In the genomic region with DNA sequence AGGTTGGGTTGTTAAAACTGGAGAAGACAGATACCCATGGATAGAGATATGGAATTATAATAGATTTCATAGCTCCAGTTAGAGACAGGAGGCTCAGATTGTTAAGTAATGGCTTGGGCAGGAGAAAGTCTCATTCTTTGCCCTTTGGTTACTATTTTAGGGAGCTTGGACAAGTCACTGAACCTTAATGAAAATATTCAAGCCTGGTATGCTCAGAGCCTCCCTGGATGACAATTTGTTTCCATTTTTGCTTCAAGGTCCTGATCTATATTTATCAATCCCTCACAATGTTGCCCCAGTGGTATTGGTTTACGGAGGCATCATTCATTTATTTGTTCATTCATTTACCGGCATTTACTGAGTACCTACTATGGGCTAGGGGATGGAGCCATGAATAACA, we compare ENCODE assay signal across 26 cellular contexts. TPM values are rescaled to one million over a fixed set of nuclear protein-coding genes. Genes with fewer than 3 reads are reported as not detected.
DNase-seq lines count a peak whose midpoint lies in the region; ATAC-seq and TF ChIP-seq lines count a peak whose summit lies in the region.
"Had no signal": no experiment of that assay in that cellular context is flagged by ENCODE, and none has a peak within 500 bp of the region (broad histone marks: within the 10 kb centered on the region; RNA-seq: fewer than 3 reads in every experiment).

No MANE protein-coding gene starts in this region.

- H3K9me2 ChIP-seq in SK-N-SH, result no peaks in the 10 kb centered on the region

- POLR2A ChIA-PET in CD8-positive, alpha-beta memory T cell (lab: Charles Lee), result no interaction called here
- POLR2A ChIA-PET in SK-N-SH (lab: Yijun Ruan, JAX), result no interaction called here

- no peak overlapping the region for H3K4me3 ChIP-seq in CD8-positive, alpha-beta memory T cell (ENCODE audit: low read length)
- H3K4me3 ChIP-seq in SK-N-SH (ENCODE audit: low read depth in 2 of 2, low read length in 1 of 2), result no peak overlapping the region
- H3K4me3 ChIP-seq: HAP-1, SJSA1, smooth muscle cell, tibial nerve had no signal

- peaks cover 87% of the 10 kb centered on the region for H3K4me1 Mint-ChIP-seq in activated naive CD8-positive, alpha-beta T cell (ENCODE audit: low read depth)
- H3K4me1 Mint-ChIP-seq in activated naive CD8-positive, alpha-beta T cell treated with anti-CD3 and anti-CD28 coated beads for 36 hours, result peaks cover 62% of the 10 kb centered on the region
- peaks cover 87 to 99% (median 98%) of the 10 kb centered on the region in 3 donors for H3K4me1 Mint-ChIP-seq in CD8-positive, alpha-beta memory T cell
- H3K4me1 Mint-ChIP-seq in immature natural killer cell, result peaks cover 0 to 97% of the 10 kb centered on the region in 2 donors
- H3K4me1 Mint-ChIP-seq in stimulated activated effector memory CD8-positive, alpha-beta T cell treated with anti-CD3 and anti-CD28 coated beads, Interleukin-12 subunit alpha, Interleukin-12 subunit beta, amount 100 ng/mL, for 72 hours, result peaks cover 86% of the 10 kb centered on the region
- no peaks in the 10 kb centered on the region for H3K4me1 Mint-ChIP-seq in Calu3 (ENCODE audit: low read depth, unreplicated experiment)

- H3K4me2 ChIP-seq in SK-N-SH, result no peak overlapping the region
- H3K4me2 ChIP-seq: smooth muscle cell had no signal

- no peaks in the 10 kb centered on the region for H4K20me1 ChIP-seq in SK-N-SH (ENCODE audit: insufficient read depth)

- BruUV-seq in Calu3 (replicated peaks; lab: Mats Ljungman, UMichigan), result no TSS peak

- H3K4me3 Mint-ChIP-seq in activated naive CD8-positive, alpha-beta T cell, result no peak overlapping the region
- no peak overlapping the region for H3K4me3 Mint-ChIP-seq in activated naive CD8-positive, alpha-beta T cell treated with anti-CD3 and anti-CD28 coated beads for 36 hours
- no peak overlapping the region for H3K4me3 Mint-ChIP-seq in CD8-positive, alpha-beta memory T cell
- H3K4me3 Mint-ChIP-seq in immature natural killer cell (no peak overlapping the region), Calu3 (ENCODE audit: low read depth, unreplicated experiment) (no peak overlapping the region)
- no peak overlapping the region for H3K4me3 Mint-ChIP-seq in stimulated activated effector memory CD8-positive, alpha-beta T cell treated with anti-CD3 and anti-CD28 coated beads, Interleukin-12 subunit alpha, Interleukin-12 subunit beta, amount 100 ng/mL, for 72 hours
- H3K4me3 Mint-ChIP-seq: T-cell had no signal

- H3F3A ChIP-seq in SK-N-SH (replicated peaks; ENCODE audit: insufficient read depth), result peaks cover 13% of the 10 kb centered on the region

- H3K9me3 Mint-ChIP-seq in activated naive CD8-positive, alpha-beta T cell (ENCODE audit: low read depth), result no peaks in the 10 kb centered on the region
- no peaks in the 10 kb centered on the region for H3K9me3 Mint-ChIP-seq in activated naive CD8-positive, alpha-beta T cell treated with anti-CD3 and anti-CD28 coated beads for 36 hours
- H3K9me3 Mint-ChIP-seq in CD8-positive, alpha-beta memory T cell, result no peaks in the 10 kb centered on the region
- no peaks in the 10 kb centered on the region for H3K9me3 Mint-ChIP-seq in immature natural killer cell
- H3K9me3 Mint-ChIP-seq in stimulated activated effector memory CD8-positive, alpha-beta T cell treated with anti-CD3 and anti-CD28 coated beads, Interleukin-12 subunit alpha, Interleukin-12 subunit beta, amount 100 ng/mL, for 72 hours, result no peaks in the 10 kb centered on the region
- H3K9me3 Mint-ChIP-seq in Calu3 (ENCODE audit: low read depth, unreplicated experiment), result no peaks in the 10 kb centered on the region
- H3K9me3 Mint-ChIP-seq: T-cell had no signal

- H3K27me3 ChIP-seq in CD8-positive, alpha-beta memory T cell (ENCODE audit: insufficient read depth, low read length, poor library complexity, severe bottlenecking), result no peaks in the 10 kb centered on the region
- no peaks in the 10 kb centered on the region for H3K27me3 ChIP-seq in SK-N-SH (ENCODE audit: insufficient read depth)
- H3K27me3 ChIP-seq: BE2C, SJSA1, tibial nerve had no signal

- no peak for TF ChIP-seq EP300 in SK-N-SH (IDR thresholded peaks at IDR 0.05; ENCODE audit: borderline replicate concordance in 1 of 2, low read depth in 1 of 2, low read length in 1 of 2)

- H2AFZ ChIP-seq in SK-N-SH (ENCODE audit: low read depth), result no peak overlapping the region

- no peak for ATAC-seq in stimulated activated effector memory CD8-positive, alpha-beta T cell treated with anti-CD3 and anti-CD28 coated beads, Interleukin-12 subunit alpha, Interleukin-12 subunit beta, amount 100 ng/mL, for 72 hours
- ATAC-seq: left cardiac atrium, T-cell had no signal

- H3K36me3 ChIP-seq in CD8-positive, alpha-beta memory T cell (ENCODE audit: insufficient read depth, low read length), result peaks cover 5% of the 10 kb centered on the region
- H3K36me3 ChIP-seq in SK-N-SH (replicated peaks in 1 of 2; ENCODE audit: control insufficient read depth in 1 of 2, insufficient read depth in 2 of 2, low read length in 1 of 2), result peaks cover 0 to 3% of the 10 kb centered on the region in 2 experiments
- H3K36me3 ChIP-seq: BE2C, HAP-1, SJSA1, tibial nerve had no signal

- WGBS in SK-N-SH (ENCODE audit: low lambda C conversion rate), result 91% methylated on average over 2 of the region's 2 CpGs

- peak overlapping the region; percentile 84 for H3K27ac Mint-ChIP-seq in activated naive CD8-positive, alpha-beta T cell
- no peak overlapping the region for H3K27ac Mint-ChIP-seq in activated naive CD8-positive, alpha-beta T cell treated with anti-CD3 and anti-CD28 coated beads for 36 hours
- peak overlapping the region in 6 of 8 donors; percentile 15 to 86 (median 41) for H3K27ac Mint-ChIP-seq in CD8-positive, alpha-beta memory T cell
- peak overlapping the region in 5 of 6 donors; percentile 12 to 61 (median 26) for H3K27ac Mint-ChIP-seq in immature natural killer cell
- H3K27ac Mint-ChIP-seq in stimulated activated effector memory CD8-positive, alpha-beta T cell treated with anti-CD3 and anti-CD28 coated beads, Interleukin-12 subunit alpha, Interleukin-12 subunit beta, amount 100 ng/mL, for 72 hours, result peak overlapping the region; percentile 80
- no peak overlapping the region for H3K27ac Mint-ChIP-seq in Calu3 (ENCODE audit: unreplicated experiment)

- intact Hi-C loops in Calu3 (cut with micrococcal nuclease; ENCODE audit: unreplicated experiment), result no loop called here

- no peaks in the 10 kb centered on the region for H3K27me3 Mint-ChIP-seq in activated naive CD8-positive, alpha-beta T cell
- no peaks in the 10 kb centered on the region for H3K27me3 Mint-ChIP-seq in activated naive CD8-positive, alpha-beta T cell treated with anti-CD3 and anti-CD28 coated beads for 36 hours
- H3K27me3 Mint-ChIP-seq in CD8-positive, alpha-beta memory T cell, result no peaks in the 10 kb centered on the region
- H3K27me3 Mint-ChIP-seq in immature natural killer cell (ENCODE audit: low read depth in 3 of 3) (peaks cover 0 to 2% (median 0%) of the 10 kb centered on the region in 3 donors), Calu3 (ENCODE audit: unreplicated experiment) (peaks cover 53% of the 10 kb centered on the region)
- H3K27me3 Mint-ChIP-seq: T-cell had no signal

- H3K79me2 ChIP-seq in SK-N-SH (ENCODE audit: insufficient read depth), result no peaks in the 10 kb centered on the region

- no peaks in the 10 kb centered on the region for H3K9me3 ChIP-seq in CD8-positive, alpha-beta memory T cell (ENCODE audit: low read length)
- no peaks in the 10 kb centered on the region for H3K9me3 ChIP-seq in SK-N-SH
- H3K9me3 ChIP-seq: BE2C, HAP-1, SJSA1, tibial nerve had no signal

- no peak for DNase-seq in activated naive CD8-positive, alpha-beta T cell treated with anti-CD3 and anti-CD28 coated beads for 36 hours
- DNase-seq in CD8-positive, alpha-beta memory T cell, result no peak
- no peak for DNase-seq in immature natural killer cell
- DNase-seq in stimulated activated effector memory CD8-positive, alpha-beta T cell treated with anti-CD3 and anti-CD28 coated beads, Interleukin-12 subunit alpha, Interleukin-12 subunit beta, amount 100 ng/mL, for 72 hours (ENCODE audit: low spot score in 2 of 2), result no peak
- DNase-seq in SK-N-SH, result no peak
- no peak for DNase-seq in Calu3
- DNase-seq: activated CD4-positive, alpha-beta T cell treated with anti-CD3 and anti-CD28 coated beads, Interleukin-2, amount 50 U/mL, for 48 hours; activated naive CD4-positive, alpha-beta T cell treated with Interleukin-2 at 50 U/mL for 16 hours; anterior cingulate cortex; BE2C; cortex of kidney; DND-41; foreskin fibroblast; left cardiac atrium; mesenchymal stem cell; NCI-H1105; NCI-H1930; NCI-H526; stimulated activated CD4-positive, alpha-beta T cell treated with anti-CD3 and anti-CD28 coated beads, Interleukin-1b, Interleukin-23, amount 100 ng/mL, for 48 hours; stimulated activated CD8-positive, alpha-beta memory T cell treated with anti-CD3 and anti-CD28 coated beads, Interleukin-4, amount 100 ng/mL, for 48 hours; T-cell had no signal

- CTCF ChIA-PET in CD8-positive, alpha-beta memory T cell (lab: Charles Lee), result interaction anchor here (1.3 to 2.1 kb wide), 2 partner anchors 20 to 67 kb away, joined by 4 to 7 read pairs; no protein-coding TSS in a partner anchor
- CTCF ChIA-PET in SK-N-SH (lab: Yijun Ruan, JAX), result no interaction called here
- CTCF ChIA-PET in Calu3 (lab: Charles Lee), result no interaction called here

- no peak for TF ChIP-seq RAD21 in SK-N-SH (IDR thresholded peaks at IDR 0.05; ENCODE audit: low read length)

- peaks cover 76% of the 10 kb centered on the region for H3K4me1 ChIP-seq in CD8-positive, alpha-beta memory T cell (ENCODE audit: insufficient read depth, low read length)
- H3K4me1 ChIP-seq in SK-N-SH (ENCODE audit: control insufficient read depth in 1 of 2, insufficient read depth in 2 of 2, low read depth in 1 of 2, low read length in 1 of 2), result peaks cover 14 to 17% of the 10 kb centered on the region in 2 experiments; a peak in 3 of 4 replicates
- H3K4me1 ChIP-seq: BE2C, HAP-1 had no signal

- peaks cover 10% of the 10 kb centered on the region for H3K36me3 Mint-ChIP-seq in activated naive CD8-positive, alpha-beta T cell
- H3K36me3 Mint-ChIP-seq in activated naive CD8-positive, alpha-beta T cell treated with anti-CD3 and anti-CD28 coated beads for 36 hours, result peaks cover 44% of the 10 kb centered on the region
- H3K36me3 Mint-ChIP-seq in CD8-positive, alpha-beta memory T cell, result peaks cover 0 to 89% (median 14%) of the 10 kb centered on the region in 3 donors
- H3K36me3 Mint-ChIP-seq in immature natural killer cell (peaks cover 0 to 6% (median 3%) of the 10 kb centered on the region in 3 donors), Calu3 (ENCODE audit: insufficient read depth, unreplicated experiment) (no peaks in the 10 kb centered on the region)
- peaks cover 73% of the 10 kb centered on the region for H3K36me3 Mint-ChIP-seq in stimulated activated effector memory CD8-positive, alpha-beta T cell treated with anti-CD3 and anti-CD28 coated beads, Interleukin-12 subunit alpha, Interleukin-12 subunit beta, amount 100 ng/mL, for 72 hours

- no peak for TF ChIP-seq CTCF in SK-N-SH (IDR thresholded peaks at IDR 0.05)
- no peak for TF ChIP-seq CTCF in Calu3 (IDR thresholded peaks at IDR 0.05; ENCODE audit: unreplicated experiment)

- no peak overlapping the region for H3K9ac ChIP-seq in SK-N-SH

- H3K27ac ChIP-seq in CD8-positive, alpha-beta memory T cell (ENCODE audit: low read depth, low read length), result no peak overlapping the region
- no peak overlapping the region for H3K27ac ChIP-seq in SK-N-SH (ENCODE audit: low read depth in 2 of 2, low read length in 1 of 2)
- H3K27ac ChIP-seq: SJSA1, tibial nerve had no signal

RNA-seq across cellular contexts. Expression of a gene that starts 37.5 kb away (rescaled TPM):
- 10 to 100 TPM; 56.4 to 58.2 TPM for total RNA-seq in activated naive CD8-positive, alpha-beta T cell treated with anti-CD3 and anti-CD28 coated beads for 36 hours
- 10 to 100 TPM; 45.9 to 47.9 TPM for total RNA-seq in CD8-positive, alpha-beta memory T cell
- 171 TPM for polyA plus RNA-seq in CD8-positive, alpha-beta memory T cell
- polyA plus RNA-seq in immature natural killer cell, result 100 to 1,000 TPM in 2 of 3 donors, 10 to 100 TPM in 1; 96.2 to 179 (median 129) TPM
- 0.02 and 0.03 TPM in 2 replicates for polyA plus RNA-seq in SK-N-SH (2012; rRNA removed)
- polyA plus RNA-seq in SK-N-SH (2012; cell fraction: cytosol; rRNA removed), result 0.03 and 0.04 TPM in 2 replicates
- polyA plus RNA-seq in SK-N-SH (2012; cell fraction: nucleus; rRNA removed), result not detected in 2 replicates
- total RNA-seq in Calu3 (2022), result not detected in 2 replicates
- total RNA-seq: smooth muscle cell had no signal

RNA-seq across cellular contexts. Expression of a gene that starts 54.2 kb away (rescaled TPM):
- total RNA-seq in activated naive CD8-positive, alpha-beta T cell treated with anti-CD3 and anti-CD28 coated beads for 36 hours, result 10 to 100 TPM; 15.9 to 17.3 TPM
- 10 to 100 TPM; 15.6 to 17.9 TPM for total RNA-seq in CD8-positive, alpha-beta memory T cell
- 8.2 TPM for polyA plus RNA-seq in CD8-positive, alpha-beta memory T cell
- polyA plus RNA-seq in immature natural killer cell (10 to 100 TPM in 2 of 3 donors, 1 to 10 TPM in 1; 6.8 to 14.3 (median 12.1) TPM), SK-N-SH (2012; rRNA removed) (27.3 and 34.4 TPM in 2 replicates)
- polyA plus RNA-seq in SK-N-SH (2012; cell fraction: cytosol; rRNA removed), result 34.9 and 39.9 TPM in 2 replicates
- polyA plus RNA-seq in SK-N-SH (2012; cell fraction: nucleus; rRNA removed), result 17.1 and 32.0 TPM in 2 replicates
- total RNA-seq in Calu3 (2022), result 129 and 139 TPM in 2 replicates

Comparison
In these comparisons a context has a peak if more than half of its experiments do, and no peak if none do; other contexts are left out.
1. H3K27ac Mint-ChIP-seq: peak in activated naive CD8-positive, alpha-beta T cell (single experiment), CD8-positive, alpha-beta memory T cell (6 of 8), immature natural killer cell (5 of 6) and stimulated activated effector memory CD8-positive, alpha-beta T cell treated with anti-CD3 and anti-CD28 coated beads, Interleukin-12 subunit alpha, Interleukin-12 subunit beta, amount 100 ng/mL, for 72 hours (single experiment); none in activated naive CD8-positive, alpha-beta T cell treated with anti-CD3 and anti-CD28 coated beads for 36 hours (single experiment) and Calu3 (single experiment).
2. RNA of a gene that starts 37.5 kb away (total RNA-seq): 56.4 to 58.2 TPM in activated naive CD8-positive, alpha-beta T cell treated with anti-CD3 and anti-CD28 coated beads for 36 hours and 45.9 to 47.9 TPM in CD8-positive, alpha-beta memory T cell; not detected in Calu3; every median in the first group is over 10 times any median in the second.